In the genomic region with DNA sequence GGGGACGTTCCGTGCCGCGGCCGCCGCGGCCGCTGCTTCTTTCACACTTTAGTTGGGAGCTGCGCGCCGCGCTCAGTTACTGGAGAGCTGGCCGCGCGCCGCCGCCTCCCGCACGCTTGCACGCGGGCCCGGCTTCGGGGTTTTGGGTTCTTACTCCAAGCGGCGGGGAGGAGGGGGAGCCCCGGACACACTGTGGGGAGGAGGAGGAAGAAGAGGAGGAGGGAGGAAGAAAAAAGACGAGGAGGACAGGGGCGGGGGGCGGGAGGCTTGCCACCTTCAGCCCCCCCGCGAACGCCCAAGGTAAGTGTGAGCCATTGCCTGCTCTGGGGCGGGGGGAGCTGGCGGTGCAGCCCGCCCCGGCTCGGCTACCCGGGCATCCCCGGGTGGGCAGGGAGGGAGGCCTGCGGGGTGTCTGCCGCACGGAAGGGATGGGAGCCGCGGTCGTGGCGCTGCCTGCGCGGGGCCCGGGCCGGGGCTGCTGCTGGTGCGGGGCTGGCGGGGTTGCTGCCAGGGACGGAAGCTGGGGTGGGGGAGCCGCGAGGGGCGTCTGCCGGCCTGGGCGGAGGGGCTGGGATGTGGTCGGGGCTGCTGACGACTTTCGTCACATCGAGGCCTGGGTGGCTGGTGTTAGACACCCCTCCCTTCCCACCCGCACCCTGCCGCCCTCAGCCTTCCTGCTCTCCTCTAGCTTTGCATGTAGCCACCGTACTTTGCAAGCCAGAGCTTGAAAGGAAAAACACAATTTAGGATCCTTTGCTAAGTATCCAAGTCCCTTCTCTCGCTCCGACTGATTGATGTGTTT, we compare ENCODE assay signal across 8 cellular contexts. TPM values are rescaled to one million over a fixed set of nuclear protein-coding genes. Genes with fewer than 3 reads are reported as not detected.
DNase-seq lines count a peak whose midpoint lies in the region; ATAC-seq and TF ChIP-seq lines count a peak whose summit lies in the region.

No MANE protein-coding gene starts in this region.

- TF ChIP-seq POLR2A in uterus (IDR thresholded peaks at IDR 0.05): no peak

- H3K9me3 ChIP-seq in neutrophil (no peaks in the 10 kb centered on the region), uterus (no peaks in the 10 kb centered on the region)

- H3K27ac ChIP-seq in neutrophil (no peak overlapping the region), uterus (peak overlapping the region; percentile 88 to 92)

- H3K4me1 ChIP-seq in neutrophil (ENCODE audit: control insufficient read depth in 1 of 2, insufficient read depth in 1 of 2, low read depth in 1 of 2, low read length in 1 of 2) (peaks cover 13 to 25% of the 10 kb centered on the region in 2 experiments), uterus (peaks cover 0 to 6% of the 10 kb centered on the region in 2 donors)

- peak; percentile 45 for DNase-seq in AG08396 (ENCODE audit: low spot score)
- DNase-seq in NCI-H1092 treated with DMSO at 0.1 percent for 48 hours (lab: John Stamatoyannopoulos, UW): peak; percentile 86
- peak; percentile 3 for DNase-seq in activated T-helper 1 cell treated with Interleukin-2 at 50 U/mL for 16 hours (ENCODE audit: low read depth)
- peak in 1 of 2 donors; percentile 48 for DNase-seq in foreskin fibroblast
- DNase-seq in uterus: peak; percentile 46 to 48
- no peak for DNase-seq in NCI-H187 (lab: John Stamatoyannopoulos, UW)

- intact Hi-C loops in uterus (cut with DNase I; ENCODE audit: low total_unique reads): loop anchor here (10.0 kb wide), 1 partner anchor 278 kb away; no protein-coding TSS in a partner anchor

- TF ChIP-seq CTCF in foreskin fibroblast (IDR thresholded peaks at IDR 0.05; ENCODE audit: low read depth, low read length): no peak
- TF ChIP-seq CTCF in neutrophil (IDR thresholded peaks at IDR 0.05): no peak
- TF ChIP-seq CTCF in uterus (IDR thresholded peaks at IDR 0.05): peak in 1 of 4 experiments; percentile 19

- ATAC-seq in GM19395 (IDR thresholded peaks at IDR 0.05; ENCODE audit: unreplicated experiment): peak; percentile 32

- H3K36me3 ChIP-seq in neutrophil (no peaks in the 10 kb centered on the region), uterus (no peaks in the 10 kb centered on the region)

- peak overlapping the region; percentile 85 to 93 for H3K4me3 ChIP-seq in foreskin fibroblast (ENCODE audit: low read depth in 1 of 2, low read length in 2 of 2)
- H3K4me3 ChIP-seq in neutrophil (ENCODE audit: low read depth in 1 of 2, low read length in 1 of 2): peak overlapping the region; percentile 43 to 60
- peak overlapping the region; percentile 75 to 92 for H3K4me3 ChIP-seq in uterus

- H3K27me3 ChIP-seq in neutrophil: peaks cover 78% of the 10 kb centered on the region
- H3K27me3 ChIP-seq in uterus: no peaks in the 10 kb centered on the region

RNA-seq across cellular contexts. Expression of a gene that starts 0.4 kb away (rescaled TPM):
- 10 to 100 TPM; 15.0 to 71.0 (median 44.5) TPM for total RNA-seq in uterus

Comparison
In these comparisons a context has a peak if more than half of its experiments do, and no peak if none do; other contexts are left out.
1. DNase-seq: peak in AG08396 (single experiment), NCI-H1092 treated with DMSO at 0.1 percent for 48 hours (single experiment), activated T-helper 1 cell treated with Interleukin-2 at 50 U/mL for 16 hours (single experiment) and uterus (2 of 2); none in NCI-H187 (0 of 2).
2. Peak in every context shown above with its lines, with median percentiles within 50 percentile points of each other: H3K4me3 ChIP-seq.